ENCODE assay signal across 8 cellular contexts in genomic region chr21:34889537-34890257, GRCh38.
DNase-seq lines count a peak whose midpoint lies in the region; ATAC-seq and TF ChIP-seq lines count a peak whose summit lies in the region.

No MANE protein-coding gene starts in this region.

- peak overlapping the region; percentile 75 for H3K27ac ChIP-seq in CD4-positive, alpha-beta memory T cell (ENCODE audit: low read depth, low read length)
- H3K27ac ChIP-seq in stomach smooth muscle (ENCODE audit: low read length): peak overlapping the region; percentile 55

- H3K4me3 ChIP-seq in CD4-positive, alpha-beta memory T cell (ENCODE audit: low read length in 2 of 2): peak overlapping the region; percentile 36 to 52
- H3K4me3 ChIP-seq in stomach smooth muscle (ENCODE audit: low read length in 2 of 2): peak overlapping the region; percentile 79 to 84

- peak; percentile 71 to 80 (median 74) for DNase-seq in CD4-positive, alpha-beta memory T cell
- DNase-seq in OCI-M1 (lab: John Stamatoyannopoulos, UW): peak; percentile 94
- DNase-seq in activated T-cell treated with anti-CD3 and anti-CD28 coated beads, Interleukin-2, amount 50 U/mL, for 24 hours: peak; percentile 89
- DNase-seq in fibroblast of gingiva (ENCODE audit: low read depth): peak; percentile 89
- DNase-seq in nephron progenitor cell: peak; percentile 81

- no peaks in the 10 kb centered on the region for H3K9me3 ChIP-seq in CD4-positive, alpha-beta memory T cell (ENCODE audit: control insufficient read depth in 1 of 2, low read length in 2 of 2)
- no peaks in the 10 kb centered on the region for H3K9me3 ChIP-seq in stomach smooth muscle (ENCODE audit: control insufficient read depth in 2 of 2, low read length in 2 of 2)

- ATAC-seq in GM19351 (IDR thresholded peaks at IDR 0.05; ENCODE audit: unreplicated experiment): peak; percentile 46
- peak; percentile 30 for ATAC-seq in HG03460 (IDR thresholded peaks at IDR 0.05; ENCODE audit: unreplicated experiment)

- H3K36me3 ChIP-seq in CD4-positive, alpha-beta memory T cell (ENCODE audit: insufficient read depth, low read length): no peaks in the 10 kb centered on the region
- no peaks in the 10 kb centered on the region for H3K36me3 ChIP-seq in stomach smooth muscle (ENCODE audit: control insufficient read depth in 2 of 2, insufficient read depth in 2 of 2, low read length in 2 of 2)

- H3K27ac Mint-ChIP-seq in CD4-positive, alpha-beta memory T cell: peak overlapping the region in 4 of 7 donors; percentile 87 to 94 (median 90)
- peak overlapping the region; percentile 99 for H3K27ac Mint-ChIP-seq in activated T-cell treated with anti-CD3 and anti-CD28 coated beads, Interleukin-2, amount 50 U/mL, for 24 hours
- no peak overlapping the region for H3K27ac Mint-ChIP-seq in nephron progenitor cell

- peaks cover 69% of the 10 kb centered on the region for H3K4me1 ChIP-seq in CD4-positive, alpha-beta memory T cell (ENCODE audit: insufficient read depth, low read length)
- H3K4me1 ChIP-seq in stomach smooth muscle (ENCODE audit: control insufficient read depth, insufficient read depth, low read length): peaks cover 39% of the 10 kb centered on the region

- H3K9ac ChIP-seq in stomach smooth muscle (ENCODE audit: low read length in 2 of 2): peak overlapping the region in 1 of 2 donors; percentile 93

- H3K9me3 Mint-ChIP-seq in CD4-positive, alpha-beta memory T cell: peaks cover 0 to 4% (median 0%) of the 10 kb centered on the region in 8 donors
- H3K9me3 Mint-ChIP-seq in activated T-cell treated with anti-CD3 and anti-CD28 coated beads, Interleukin-2, amount 50 U/mL, for 24 hours: no peaks in the 10 kb centered on the region
- H3K9me3 Mint-ChIP-seq in nephron progenitor cell: no peaks in the 10 kb centered on the region

- H3K27me3 Mint-ChIP-seq in CD4-positive, alpha-beta memory T cell: peaks cover 0 to 1% of the 10 kb centered on the region in 2 donors
- no peaks in the 10 kb centered on the region for H3K27me3 Mint-ChIP-seq in activated T-cell treated with anti-CD3 and anti-CD28 coated beads, Interleukin-2, amount 50 U/mL, for 24 hours
- peaks cover 78% of the 10 kb centered on the region for H3K27me3 Mint-ChIP-seq in nephron progenitor cell (ENCODE audit: low read depth, poor library complexity)

- intact Hi-C loops in CD4-positive, alpha-beta memory T cell (cut with micrococcal nuclease): loop anchor here (1.0 to 2.0 kb wide), 9 partner anchors 45 to 511 kb away; no protein-coding TSS in a partner anchor

- peaks cover 0 to 10% of the 10 kb centered on the region in 2 donors for H3K36me3 Mint-ChIP-seq in CD4-positive, alpha-beta memory T cell
- peaks cover 39% of the 10 kb centered on the region for H3K36me3 Mint-ChIP-seq in activated T-cell treated with anti-CD3 and anti-CD28 coated beads, Interleukin-2, amount 50 U/mL, for 24 hours (ENCODE audit: low read depth)
- no peaks in the 10 kb centered on the region for H3K36me3 Mint-ChIP-seq in nephron progenitor cell (ENCODE audit: low read depth)

- TF ChIP-seq CTCF in nephron progenitor cell (IDR thresholded peaks at IDR 0.05): peak; percentile 62

- CTCF ChIA-PET in CD4-positive, alpha-beta memory T cell (lab: Charles Lee; ENCODE audit: partially characterized antibody): interaction anchor here (0.6 to 10.8 kb wide), 30 partner anchors 9 to 950 kb away, joined by 3 to 108 read pairs (median 4); partner anchors contain the start of gene RUNX1

- POLR2A ChIA-PET in CD4-positive, alpha-beta memory T cell (lab: Charles Lee; ENCODE audit: partially characterized antibody): interaction anchor here (0.7 to 13.4 kb wide), 19 partner anchors 10 to 516 kb away, joined by 3 to 280 read pairs (median 7); partner anchors contain the start of gene RUNX1

- H3K4me1 Mint-ChIP-seq in CD4-positive, alpha-beta memory T cell: peaks cover 30 to 69% (median 46%) of the 10 kb centered on the region in 4 donors
- peaks cover 52% of the 10 kb centered on the region for H3K4me1 Mint-ChIP-seq in activated T-cell treated with anti-CD3 and anti-CD28 coated beads, Interleukin-2, amount 50 U/mL, for 24 hours (ENCODE audit: low read depth)
- H3K4me1 Mint-ChIP-seq in nephron progenitor cell: peaks cover 33% of the 10 kb centered on the region

- H3K4me3 Mint-ChIP-seq in CD4-positive, alpha-beta memory T cell: peak overlapping the region; percentile 85 to 95 (median 90)
- H3K4me3 Mint-ChIP-seq in activated T-cell treated with anti-CD3 and anti-CD28 coated beads, Interleukin-2, amount 50 U/mL, for 24 hours: peak overlapping the region; percentile 89
- H3K4me3 Mint-ChIP-seq in nephron progenitor cell: peak overlapping the region; percentile 89

- no peaks in the 10 kb centered on the region for H3K27me3 ChIP-seq in CD4-positive, alpha-beta memory T cell (ENCODE audit: insufficient read depth, low read length)
- H3K27me3 ChIP-seq in stomach smooth muscle (ENCODE audit: control insufficient read depth in 1 of 2, insufficient read depth in 2 of 2, low read length in 2 of 2): peaks cover 27 to 50% of the 10 kb centered on the region in 2 donors

Comparison
In these comparisons a context has a peak if more than half of its experiments do, and no peak if none do; other contexts are left out.
1. Peak in every context shown above with its lines: DNase-seq, ATAC-seq, H3K4me3 ChIP-seq and H3K27ac ChIP-seq.